21 cellular contexts compared by ENCODE assay signal in the genomic region with DNA sequence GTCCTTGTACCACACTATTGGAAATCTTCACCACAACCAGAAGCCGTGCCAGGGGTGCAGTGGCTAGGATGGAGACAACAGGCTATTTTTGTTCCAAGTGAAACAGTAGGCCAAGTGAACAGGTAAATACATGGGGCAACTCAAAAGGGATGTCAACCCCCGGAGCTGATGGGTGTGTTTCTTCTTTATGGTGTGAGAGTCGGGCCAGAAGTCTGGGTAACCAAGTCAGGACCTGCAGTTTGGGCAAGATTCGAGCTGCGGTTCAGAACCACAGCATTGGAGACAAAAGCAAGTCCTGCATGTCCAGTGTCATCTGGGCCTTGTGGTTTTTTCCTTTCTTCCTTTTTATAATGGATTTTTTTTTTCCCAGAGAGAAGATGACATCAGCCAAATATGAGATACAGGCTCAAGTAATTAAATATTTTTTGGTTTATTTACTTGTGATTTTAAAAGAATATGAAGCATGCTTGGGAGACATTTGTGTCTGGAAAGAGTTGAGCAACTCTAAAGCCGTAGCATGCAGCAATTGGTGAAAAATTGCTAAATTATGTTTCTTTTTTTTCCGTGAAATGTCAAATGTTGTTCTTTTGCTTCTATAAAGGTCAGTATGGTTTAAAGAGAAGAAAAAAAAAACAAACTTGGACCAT.
A peak's percentile ranks its signal among the peaks of the same experiment; 100 is the strongest.
DNase-seq lines count a peak whose midpoint lies in the region; ATAC-seq, FAIRE-seq and TF ChIP-seq lines count a peak whose summit lies in the region.
"Had no signal": no experiment of that assay in that cellular context is flagged by ENCODE, and none has a peak within 500 bp of the region (broad histone marks: within the 10 kb centered on the region; RNA-seq: fewer than 3 reads in every experiment).

No MANE protein-coding gene starts in this region.

- peak overlapping the region in 2 of 5 donors; percentile 3 to 44 for H3K9ac ChIP-seq in subcutaneous abdominal adipose tissue (ENCODE audit: low read length in 5 of 5)

- ATAC-seq in lower lobe of right lung (no peak), HG02642 (IDR thresholded peaks at IDR 0.05; ENCODE audit: poor library complexity, unreplicated experiment) (no peak), GM19035 (IDR thresholded peaks at IDR 0.05; ENCODE audit: unreplicated experiment) (no peak), GM19023 (IDR thresholded peaks at IDR 0.05; ENCODE audit: unreplicated experiment) (no peak)
- ATAC-seq: activated CD8-positive, alpha-beta T cell treated with anti-CD3 and anti-CD28 coated beads, Interleukin-2, amount 10 ng/mL, durations not matched to agents 7 days and 5 days; stimulated activated memory B cell treated with anti-CD40 and anti-IgM and Interleukin-4, amounts not matched to agents 10 μg/mL and 1 μg/mL and 100 μg/mL, for 72 hours had no signal

- H3K36me3 ChIP-seq in bronchial epithelial cell (ENCODE audit: control insufficient read depth, insufficient read depth, low read length): no peaks in the 10 kb centered on the region
- H3K36me3 ChIP-seq in lower lobe of right lung: no peaks in the 10 kb centered on the region
- H3K36me3 ChIP-seq in subcutaneous abdominal adipose tissue (ENCODE audit: control insufficient read depth in 5 of 5, insufficient read depth in 5 of 5, low read length in 5 of 5): no peaks in the 10 kb centered on the region

- no peaks in the 10 kb centered on the region for H3K9me3 ChIP-seq in lower lobe of right lung
- H3K9me3 ChIP-seq in subcutaneous abdominal adipose tissue (ENCODE audit: control insufficient read depth in 5 of 5, low read length in 5 of 5): no peaks in the 10 kb centered on the region

- H3K27me3 ChIP-seq in bronchial epithelial cell (ENCODE audit: control insufficient read depth, insufficient read depth, low read length) (no peaks in the 10 kb centered on the region), lower lobe of right lung (ENCODE audit: low read depth) (no peaks in the 10 kb centered on the region), subcutaneous abdominal adipose tissue (ENCODE audit: control insufficient read depth in 5 of 5, insufficient read depth in 4 of 5, low read length in 5 of 5) (no peaks in the 10 kb centered on the region)

- intact Hi-C loops in lower lobe of right lung (cut with DNase I): no loop called here

- peak; percentile 65 for DNase-seq in AG10803 (ENCODE audit: low read depth)
- peak; percentile 28 for DNase-seq in bronchial epithelial cell (ENCODE audit: low read depth)
- DNase-seq in lower lobe of right lung: no peak
- no peak for DNase-seq in ACHN
- DNase-seq: activated CD8-positive, alpha-beta T cell treated with anti-CD3 and anti-CD28 coated beads, Interleukin-2, amount 10 ng/mL, durations not matched to agents 7 days and 5 days; activated naive CD4-positive, alpha-beta T cell treated with anti-CD3 and anti-CD28 coated beads, Interleukin-2, amount 10 ng/mL, durations not matched to agents 7 days and 5 days; activated T-cell treated with anti-CD3 and anti-CD28 coated beads, Interleukin-2, amount 50 U/mL, for 48 hours; CD4-positive, CD25-positive, alpha-beta regulatory T cell; DMS53; foreskin fibroblast; MM.1S; NCI-H1694; NCI-H2227 treated with DMSO at 0.1 percent for 48 hours; NCI-H82; WERI-Rb-1 had no signal

- in situ Hi-C loops in ACHN (cut with HindIII; ENCODE audit: low pct_ligation_motif_present, low pct_unique_long_range_greater_than_20kb, low sequenced_read_pairs): loop anchor here (25.0 kb wide), 1 partner anchor 266 kb away; the partner anchor contains the start of gene ARRDC3

- H3K4me1 ChIP-seq in lower lobe of right lung (peaks cover 41% of the 10 kb centered on the region), subcutaneous abdominal adipose tissue (ENCODE audit: control insufficient read depth in 5 of 5, insufficient read depth in 5 of 5, low read length in 5 of 5) (peaks cover 2 to 51% (median 45%) of the 10 kb centered on the region in 5 donors)

- FAIRE-seq in bronchial epithelial cell (lab: Jason Lieb, UNC): no peak
- FAIRE-seq: colon had no signal

- H3K27ac ChIP-seq in lower lobe of right lung: peak overlapping the region; percentile 25
- H3K27ac ChIP-seq in subcutaneous abdominal adipose tissue (ENCODE audit: low read depth, low read length): peak overlapping the region; percentile 73
- H3K27ac ChIP-seq: WERI-Rb-1 had no signal

- H3K4me3 ChIP-seq in AG10803 (ENCODE audit: low read length): no peak overlapping the region
- no peak overlapping the region for H3K4me3 ChIP-seq in bronchial epithelial cell (ENCODE audit: low read depth, low read length)
- H3K4me3 ChIP-seq in lower lobe of right lung: no peak overlapping the region
- H3K4me3 ChIP-seq in subcutaneous abdominal adipose tissue (ENCODE audit: low read depth in 1 of 5, low read length in 5 of 5): no peak overlapping the region

- no peak for TF ChIP-seq CTCF in AG10803 (conservative IDR thresholded peaks at IDR 0.05; ENCODE audit: low read length)
- TF ChIP-seq CTCF in bronchial epithelial cell (IDR thresholded peaks at IDR 0.05; ENCODE audit: insufficient read depth, low read length, severe bottlenecking): no peak
- no peak for TF ChIP-seq CTCF in lower lobe of right lung (IDR thresholded peaks at IDR 0.05)

Comparison
In these comparisons a context has a peak if more than half of its experiments do, and no peak if none do; other contexts are left out.
1. DNase-seq: peak in AG10803 (single experiment) and bronchial epithelial cell (single experiment); none in lower lobe of right lung (single experiment) and ACHN (single experiment).